8 cellular contexts compared by ENCODE assay signal in the genomic region with DNA sequence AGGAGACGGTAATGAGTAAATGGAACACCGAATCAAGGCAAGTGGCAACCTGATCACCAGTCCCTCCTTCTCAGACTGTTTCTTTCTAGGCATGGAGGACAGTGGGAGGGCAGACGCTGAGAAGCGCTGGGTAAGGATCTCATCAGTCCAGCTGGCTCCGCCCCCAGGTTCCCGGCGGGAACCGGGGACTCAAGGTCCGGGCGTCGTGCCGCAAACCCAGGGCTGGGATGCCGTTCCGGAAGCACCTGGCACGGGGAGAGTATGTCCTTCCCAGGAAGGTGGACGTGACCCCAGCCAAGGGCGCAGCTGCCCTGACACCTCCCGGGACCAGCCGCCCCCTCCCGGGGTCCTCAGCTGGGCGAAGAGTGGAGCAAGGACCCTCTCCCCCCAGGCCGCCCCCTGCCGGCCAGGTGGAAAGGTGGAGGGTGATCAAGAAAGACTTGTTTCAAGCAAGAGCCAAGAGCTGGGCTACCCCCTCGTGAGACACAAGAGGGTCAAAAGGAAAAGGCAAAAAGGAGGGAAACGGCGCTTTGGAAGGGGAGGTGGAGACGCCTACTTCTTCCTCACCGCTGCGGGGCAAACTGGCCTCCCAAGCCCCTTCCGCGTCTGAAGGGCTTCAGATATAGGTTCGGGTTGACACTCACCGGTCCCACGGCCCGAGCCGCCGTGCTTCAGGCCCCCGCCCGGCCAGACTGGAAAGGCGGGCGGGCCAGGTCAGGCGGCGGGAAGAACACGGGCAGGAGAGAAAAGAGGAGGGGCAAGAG. TPM values are rescaled to one million over a fixed set of nuclear protein-coding genes. Genes with fewer than 3 reads are reported as not detected.
DNase-seq lines count a peak whose midpoint lies in the region; ATAC-seq and TF ChIP-seq lines count a peak whose summit lies in the region.

A gene with protein sequence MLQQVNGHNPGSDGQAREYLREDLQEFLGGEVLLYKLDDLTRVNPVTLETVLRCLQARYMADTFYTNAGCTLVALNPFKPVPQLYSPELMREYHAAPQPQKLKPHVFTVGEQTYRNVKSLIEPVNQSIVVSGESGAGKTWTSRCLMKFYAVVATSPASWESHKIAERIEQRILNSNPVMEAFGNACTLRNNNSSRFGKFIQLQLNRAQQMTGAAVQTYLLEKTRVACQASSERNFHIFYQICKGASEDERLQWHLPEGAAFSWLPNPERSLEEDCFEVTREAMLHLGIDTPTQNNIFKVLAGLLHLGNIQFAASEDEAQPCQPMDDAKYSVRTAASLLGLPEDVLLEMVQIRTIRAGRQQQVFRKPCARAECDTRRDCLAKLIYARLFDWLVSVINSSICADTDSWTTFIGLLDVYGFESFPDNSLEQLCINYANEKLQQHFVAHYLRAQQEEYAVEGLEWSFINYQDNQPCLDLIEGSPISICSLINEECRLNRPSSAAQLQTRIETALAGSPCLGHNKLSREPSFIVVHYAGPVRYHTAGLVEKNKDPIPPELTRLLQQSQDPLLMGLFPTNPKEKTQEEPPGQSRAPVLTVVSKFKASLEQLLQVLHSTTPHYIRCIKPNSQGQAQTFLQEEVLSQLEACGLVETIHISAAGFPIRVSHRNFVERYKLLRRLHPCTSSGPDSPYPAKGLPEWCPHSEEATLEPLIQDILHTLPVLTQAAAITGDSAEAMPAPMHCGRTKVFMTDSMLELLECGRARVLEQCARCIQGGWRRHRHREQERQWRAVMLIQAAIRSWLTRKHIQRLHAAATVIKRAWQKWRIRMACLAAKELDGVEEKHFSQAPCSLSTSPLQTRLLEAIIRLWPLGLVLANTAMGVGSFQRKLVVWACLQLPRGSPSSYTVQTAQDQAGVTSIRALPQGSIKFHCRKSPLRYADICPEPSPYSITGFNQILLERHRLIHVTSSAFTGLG (minus strand): TSS at position 752 of the 764 bp plus-strand sequence. CDS start 2,330 bp downstream, outside the sequence.

- DNase-seq in DMS79 (lab: John Stamatoyannopoulos, UW): peak; percentile 79
- peak; percentile 41 to 53 for DNase-seq in Kasumi-1 (lab: John Stamatoyannopoulos, UW)
- DNase-seq in SHP77 (lab: John Stamatoyannopoulos, UW): peak; percentile 73 to 90
- DNase-seq in activated naive CD4-positive, alpha-beta T cell treated with anti-CD3 and anti-CD28 coated beads for 36 hours: peak; percentile 53
- DNase-seq in germinal center (ENCODE audit: low spot score): peak; percentile 68
- DNase-seq in omental fat pad (ENCODE audit: low spot score): peak; percentile 42

- no peaks in the 10 kb centered on the region for H3K9me3 Mint-ChIP-seq in activated naive CD4-positive, alpha-beta T cell treated with anti-CD3 and anti-CD28 coated beads for 36 hours

- H3K27me3 Mint-ChIP-seq in activated naive CD4-positive, alpha-beta T cell treated with anti-CD3 and anti-CD28 coated beads for 36 hours (ENCODE audit: low read depth): no peaks in the 10 kb centered on the region

- CTCF ChIA-PET in activated naive CD4-positive, alpha-beta T cell treated with anti-CD3 and anti-CD28 coated beads for 36 hours (lab: Charles Lee): interaction anchor here (1.0 to 3.1 kb wide), 6 partner anchors 10 to 50 kb away, joined by 3 to 13 read pairs (median 5); no protein-coding TSS in a partner anchor

- peak within 1 kb of the TSS; percentile 96 for H3K27ac ChIP-seq in urinary bladder (ENCODE audit: low read depth)

- H3K4me3 ChIP-seq in urinary bladder (ENCODE audit: low read depth, low read length): peak within 1 kb of the TSS; percentile 63

- peaks cover 37% of the 10 kb centered on the region for H3K36me3 Mint-ChIP-seq in activated naive CD4-positive, alpha-beta T cell treated with anti-CD3 and anti-CD28 coated beads for 36 hours (ENCODE audit: low read depth)

- WGBS in urinary bladder: under 1% methylated on average over 44 of the region's 44 CpGs

- H3K4me1 ChIP-seq in urinary bladder (ENCODE audit: insufficient read depth): no peaks in the 10 kb centered on the region

- TF ChIP-seq CTCF in omental fat pad (IDR thresholded peaks at IDR 0.05): peak in 1 of 3 donors; percentile 39

- peaks cover 45% of the 10 kb centered on the region for H3K4me1 Mint-ChIP-seq in activated naive CD4-positive, alpha-beta T cell treated with anti-CD3 and anti-CD28 coated beads for 36 hours (ENCODE audit: low read depth)

- intact Hi-C loops in activated naive CD4-positive, alpha-beta T cell treated with anti-CD3 and anti-CD28 coated beads for 36 hours (cut with micrococcal nuclease): loop anchor here (1.0 to 2.0 kb wide), 4 partner anchors 10 to 68 kb away; a partner anchor contains a TSS

- peak within 1 kb of the TSS; percentile 96 for H3K27ac Mint-ChIP-seq in activated naive CD4-positive, alpha-beta T cell treated with anti-CD3 and anti-CD28 coated beads for 36 hours

- ATAC-seq in GM21723 (IDR thresholded peaks at IDR 0.05; ENCODE audit: unreplicated experiment): peak; percentile 42
- ATAC-seq in omental fat pad (ENCODE audit: low FRiP score): peak; percentile 65

- peak within 1 kb of the TSS; percentile 98 for H3K4me3 Mint-ChIP-seq in activated naive CD4-positive, alpha-beta T cell treated with anti-CD3 and anti-CD28 coated beads for 36 hours

- H3K36me3 ChIP-seq in urinary bladder (ENCODE audit: insufficient read depth): no peaks in the 10 kb centered on the region

RNA-seq across cellular contexts. Expression of the gene that starts here (rescaled TPM):
- total RNA-seq in activated naive CD4-positive, alpha-beta T cell treated with anti-CD3 and anti-CD28 coated beads for 36 hours: 100 to 1,000 TPM in 1 of 2 experiments, 10 to 100 TPM in 1; 99.6 to 107 TPM
- total RNA-seq in omental fat pad: 100 to 1,000 TPM in 1 of 4 donors, 10 to 100 TPM in 3; 25.6 to 103 (median 39.6) TPM
- total RNA-seq in urinary bladder: 48.5 TPM
- 20.2 TPM for polyA plus RNA-seq in urinary bladder

Comparison
In these comparisons a context has a peak if more than half of its experiments do, and no peak if none do; other contexts are left out.
1. Peak in every context shown above with its lines: DNase-seq, ATAC-seq, H3K4me3 ChIP-seq and H3K27ac ChIP-seq.